In genomic region chr20:654427-654770, GRCh38 we compare ENCODE assay signal across 1 cellular context.
TF ChIP-seq lines count a peak whose summit lies in the region.

No MANE protein-coding gene starts in this region.

TF ChIP-seq in GM23338, 12 proteins besides CTCF, POLR2A, EP300 and RAD21:
- TF ChIP-seq ZNF114 (CRISPR knock-in tag; IDR thresholded peaks at IDR 0.05) (no peak), EZH2phosphoT487 (IDR thresholded peaks at IDR 0.05; ENCODE audit: unreplicated experiment) (no peak), CREB1 (CRISPR knock-in tag; IDR thresholded peaks at IDR 0.05; ENCODE audit: low read depth) (no peak), JUNB (IDR thresholded peaks at IDR 0.05; ENCODE audit: unreplicated experiment) (no peak), EZH2 (IDR thresholded peaks at IDR 0.05; ENCODE audit: low read depth, unreplicated experiment) (no peak), NANOG (IDR thresholded peaks at IDR 0.05; ENCODE audit: borderline replicate concordance) (no peak), ZNF331 (CRISPR knock-in tag; IDR thresholded peaks at IDR 0.05; ENCODE audit: low read depth) (no peak), POLR2AphosphoS5 (IDR thresholded peaks at IDR 0.05; ENCODE audit: low read depth) (no peak), STAT1 (IDR thresholded peaks at IDR 0.05; ENCODE audit: unreplicated experiment) (no peak)
- TF ChIP-seq, protein P1, sequence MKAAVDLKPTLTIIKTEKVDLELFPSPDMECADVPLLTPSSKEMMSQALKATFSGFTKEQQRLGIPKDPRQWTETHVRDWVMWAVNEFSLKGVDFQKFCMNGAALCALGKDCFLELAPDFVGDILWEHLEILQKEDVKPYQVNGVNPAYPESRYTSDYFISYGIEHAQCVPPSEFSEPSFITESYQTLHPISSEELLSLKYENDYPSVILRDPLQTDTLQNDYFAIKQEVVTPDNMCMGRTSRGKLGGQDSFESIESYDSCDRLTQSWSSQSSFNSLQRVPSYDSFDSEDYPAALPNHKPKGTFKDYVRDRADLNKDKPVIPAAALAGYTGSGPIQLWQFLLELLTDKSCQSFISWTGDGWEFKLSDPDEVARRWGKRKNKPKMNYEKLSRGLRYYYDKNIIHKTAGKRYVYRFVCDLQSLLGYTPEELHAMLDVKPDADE (IDR thresholded peaks at IDR 0.05) = no peak
- TF ChIP-seq, protein P2, sequence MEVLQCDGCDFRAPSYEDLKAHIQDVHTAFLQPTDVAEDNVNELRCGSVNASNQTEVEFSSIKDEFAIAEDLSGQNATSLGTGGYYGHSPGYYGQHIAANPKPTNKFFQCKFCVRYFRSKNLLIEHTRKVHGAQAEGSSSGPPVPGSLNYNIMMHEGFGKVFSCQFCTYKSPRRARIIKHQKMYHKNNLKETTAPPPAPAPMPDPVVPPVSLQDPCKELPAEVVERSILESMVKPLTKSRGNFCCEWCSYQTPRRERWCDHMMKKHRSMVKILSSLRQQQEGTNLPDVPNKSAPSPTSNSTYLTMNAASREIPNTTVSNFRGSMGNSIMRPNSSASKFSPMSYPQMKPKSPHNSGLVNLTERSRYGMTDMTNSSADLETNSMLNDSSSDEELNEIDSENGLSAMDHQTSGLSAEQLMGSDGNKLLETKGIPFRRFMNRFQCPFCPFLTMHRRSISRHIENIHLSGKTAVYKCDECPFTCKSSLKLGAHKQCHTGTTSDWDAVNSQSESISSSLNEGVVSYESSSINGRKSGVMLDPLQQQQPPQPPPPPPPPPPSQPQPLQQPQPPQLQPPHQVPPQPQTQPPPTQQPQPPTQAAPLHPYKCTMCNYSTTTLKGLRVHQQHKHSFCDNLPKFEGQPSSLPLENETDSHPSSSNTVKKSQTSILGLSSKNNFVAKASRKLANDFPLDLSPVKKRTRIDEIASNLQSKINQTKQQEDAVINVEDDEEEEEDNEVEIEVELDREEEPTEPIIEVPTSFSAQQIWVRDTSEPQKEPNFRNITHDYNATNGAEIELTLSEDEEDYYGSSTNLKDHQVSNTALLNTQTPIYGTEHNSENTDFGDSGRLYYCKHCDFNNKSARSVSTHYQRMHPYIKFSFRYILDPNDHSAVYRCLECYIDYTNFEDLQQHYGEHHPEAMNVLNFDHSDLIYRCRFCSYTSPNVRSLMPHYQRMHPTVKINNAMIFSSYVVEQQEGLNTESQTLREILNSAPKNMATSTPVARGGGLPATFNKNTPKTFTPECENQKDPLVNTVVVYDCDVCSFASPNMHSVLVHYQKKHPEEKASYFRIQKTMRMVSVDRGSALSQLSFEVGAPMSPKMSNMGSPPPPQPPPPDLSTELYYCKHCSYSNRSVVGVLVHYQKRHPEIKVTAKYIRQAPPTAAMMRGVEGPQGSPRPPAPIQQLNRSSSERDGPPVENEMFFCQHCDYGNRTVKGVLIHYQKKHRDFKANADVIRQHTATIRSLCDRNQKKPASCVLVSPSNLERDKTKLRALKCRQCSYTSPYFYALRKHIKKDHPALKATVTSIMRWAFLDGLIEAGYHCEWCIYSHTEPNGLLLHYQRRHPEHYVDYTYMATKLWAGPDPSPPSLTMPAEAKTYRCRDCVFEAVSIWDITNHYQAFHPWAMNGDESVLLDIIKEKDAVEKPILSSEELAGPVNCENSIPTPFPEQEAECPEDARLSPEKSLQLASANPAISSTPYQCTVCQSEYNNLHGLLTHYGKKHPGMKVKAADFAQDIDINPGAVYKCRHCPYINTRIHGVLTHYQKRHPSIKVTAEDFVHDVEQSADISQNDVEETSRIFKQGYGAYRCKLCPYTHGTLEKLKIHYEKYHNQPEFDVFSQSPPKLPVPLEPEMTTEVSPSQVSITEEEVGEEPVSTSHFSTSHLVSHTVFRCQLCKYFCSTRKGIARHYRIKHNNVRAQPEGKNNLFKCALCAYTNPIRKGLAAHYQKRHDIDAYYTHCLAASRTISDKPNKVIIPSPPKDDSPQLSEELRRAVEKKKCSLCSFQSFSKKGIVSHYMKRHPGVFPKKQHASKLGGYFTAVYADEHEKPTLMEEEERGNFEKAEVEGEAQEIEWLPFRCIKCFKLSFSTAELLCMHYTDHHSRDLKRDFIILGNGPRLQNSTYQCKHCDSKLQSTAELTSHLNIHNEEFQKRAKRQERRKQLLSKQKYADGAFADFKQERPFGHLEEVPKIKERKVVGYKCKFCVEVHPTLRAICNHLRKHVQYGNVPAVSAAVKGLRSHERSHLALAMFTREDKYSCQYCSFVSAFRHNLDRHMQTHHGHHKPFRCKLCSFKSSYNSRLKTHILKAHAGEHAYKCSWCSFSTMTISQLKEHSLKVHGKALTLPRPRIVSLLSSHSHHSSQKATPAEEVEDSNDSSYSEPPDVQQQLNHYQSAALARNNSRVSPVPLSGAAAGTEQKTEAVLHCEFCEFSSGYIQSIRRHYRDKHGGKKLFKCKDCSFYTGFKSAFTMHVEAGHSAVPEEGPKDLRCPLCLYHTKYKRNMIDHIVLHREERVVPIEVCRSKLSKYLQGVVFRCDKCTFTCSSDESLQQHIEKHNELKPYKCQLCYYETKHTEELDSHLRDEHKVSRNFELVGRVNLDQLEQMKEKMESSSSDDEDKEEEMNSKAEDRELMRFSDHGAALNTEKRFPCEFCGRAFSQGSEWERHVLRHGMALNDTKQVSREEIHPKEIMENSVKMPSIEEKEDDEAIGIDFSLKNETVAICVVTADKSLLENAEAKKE (CRISPR knock-in tag; IDR thresholded peaks at IDR 0.05) = no peak
TF ChIP-seq in GM23338: peak in this region for 0.
